23 cellular contexts compared by ENCODE assay signal in genomic region chr5:147746986-147747385, GRCh38. TPM values are rescaled to one million over a fixed set of nuclear protein-coding genes. Genes with fewer than 3 reads are reported as not detected.
DNase-seq lines count a peak whose midpoint lies in the region; ATAC-seq and TF ChIP-seq lines count a peak whose summit lies in the region.
"Had no signal": no experiment of that assay in that cellular context is flagged by ENCODE, and none has a peak within 500 bp of the region (broad histone marks: within the 10 kb centered on the region; RNA-seq: fewer than 3 reads in every experiment).

No MANE protein-coding gene starts in this region.

- H3K4me1 Mint-ChIP-seq in endothelial cell (ENCODE audit: unreplicated experiment) = peaks cover 12% of the 10 kb centered on the region
- H3K4me1 Mint-ChIP-seq: CD14-positive monocyte had no signal

- H3K9ac ChIP-seq in SK-N-SH = no peak overlapping the region
- H3K9ac ChIP-seq: BLaER1, GM23248 had no signal

- H3K4me2 ChIP-seq in SK-N-SH = no peak overlapping the region
- H3K4me2 ChIP-seq: A549, BLaER1 had no signal

- H3K27ac ChIP-seq in SK-N-SH (ENCODE audit: low read depth in 2 of 2, low read length in 1 of 2) = no peak overlapping the region
- H3K27ac ChIP-seq: 22Rv1, A549, BLaER1, GM23248 had no signal

- TF ChIP-seq RAD21 in SK-N-SH (IDR thresholded peaks at IDR 0.05; ENCODE audit: low read length) = no peak

- no peak for TF ChIP-seq EP300 in SK-N-SH (IDR thresholded peaks at IDR 0.05; ENCODE audit: borderline replicate concordance in 1 of 2, low read depth in 1 of 2, low read length in 1 of 2)

- H3K36me3 ChIP-seq in SK-N-SH (replicated peaks in 1 of 2; ENCODE audit: control insufficient read depth in 1 of 2, insufficient read depth in 2 of 2, low read length in 1 of 2) = no peaks in the 10 kb centered on the region

- no peaks in the 10 kb centered on the region for H4K20me1 ChIP-seq in SK-N-SH (ENCODE audit: insufficient read depth)
- H4K20me1 ChIP-seq: BLaER1 had no signal

- TF ChIP-seq CTCF in SK-N-SH (IDR thresholded peaks at IDR 0.05) = no peak
- no peak for TF ChIP-seq CTCF in endothelial cell (IDR thresholded peaks at IDR 0.05; ENCODE audit: unreplicated experiment)

- H3K27me3 ChIP-seq in SK-N-SH (ENCODE audit: insufficient read depth) = no peaks in the 10 kb centered on the region
- H3K27me3 ChIP-seq: BLaER1 had no signal

- H3F3A ChIP-seq in SK-N-SH (replicated peaks; ENCODE audit: insufficient read depth) = no peaks in the 10 kb centered on the region

- H2AFZ ChIP-seq in SK-N-SH (ENCODE audit: low read depth) = no peak overlapping the region
- H2AFZ ChIP-seq: GM23248 had no signal

- ATAC-seq in SK-N-SH treated with all-trans-retinoic acid at 6 μM for 48 hours = no peak
- ATAC-seq: A549, GM12878, K562 had no signal

- no peaks in the 10 kb centered on the region for H3K9me2 ChIP-seq in SK-N-SH

- H3K79me2 ChIP-seq in SK-N-SH (ENCODE audit: insufficient read depth) = no peaks in the 10 kb centered on the region

- no peak overlapping the region for H3K4me3 Mint-ChIP-seq in endothelial cell (ENCODE audit: unreplicated experiment)
- H3K4me3 Mint-ChIP-seq: CD14-positive monocyte; CD4-positive, alpha-beta memory T cell had no signal

- CTCF ChIA-PET in SK-N-SH (lab: Yijun Ruan, JAX) = interaction anchor here (1.1 to 2.4 kb wide), 2 partner anchors 76 to 119 kb away, joined by 3 to 9 read pairs; no protein-coding TSS in a partner anchor

- no peaks in the 10 kb centered on the region for H3K9me3 Mint-ChIP-seq in endothelial cell (ENCODE audit: unreplicated experiment)

- WGBS in SK-N-SH (ENCODE audit: low lambda C conversion rate) = 57% methylated on average over 3 of the region's 3 CpGs

- POLR2A ChIA-PET in SK-N-SH (lab: Yijun Ruan, JAX) = no interaction called here

- peaks cover 0 to 44% of the 10 kb centered on the region in 2 experiments; a peak in 3 of 4 replicates for H3K4me1 ChIP-seq in SK-N-SH (ENCODE audit: control insufficient read depth in 1 of 2, insufficient read depth in 2 of 2, low read depth in 1 of 2, low read length in 1 of 2)
- H3K4me1 ChIP-seq: A549 had no signal

- H3K27me3 Mint-ChIP-seq in endothelial cell (ENCODE audit: unreplicated experiment) = no peaks in the 10 kb centered on the region
- H3K27me3 Mint-ChIP-seq: CD4-positive, alpha-beta memory T cell had no signal

- no peak for DNase-seq in SK-N-SH
- peak; percentile 72 for DNase-seq in astrocyte of the hippocampus (ENCODE audit: low read depth, low spot score)
- peak; percentile 32 for DNase-seq in iris pigment epithelial cell (ENCODE audit: low read depth)
- no peak for DNase-seq in dermis blood vessel endothelial cell
- no peak for DNase-seq in endothelial cell (ENCODE audit: low spot score)
- DNase-seq in NCI-H2171 treated with DMSO at 0.1 percent for 48 hours (lab: John Stamatoyannopoulos, UW) = no peak
- DNase-seq: CD4-positive, alpha-beta memory T cell; COR-L47; DMS 273 treated with DMSO at 0.1 percent for 48 hours; DMS53; DND-41; EL; GM23248; HCEC 1CT; IMR-90 had no signal

- H3K4me3 ChIP-seq in SK-N-SH (ENCODE audit: low read depth in 2 of 2, low read length in 1 of 2) = no peak overlapping the region
- H3K4me3 ChIP-seq: A549, BLaER1, GM12878, GM23248, K562 had no signal

- no peaks in the 10 kb centered on the region for H3K9me3 ChIP-seq in SK-N-SH
- H3K9me3 ChIP-seq: A549 had no signal

- H3K27ac Mint-ChIP-seq in endothelial cell (ENCODE audit: unreplicated experiment) = no peak overlapping the region
- H3K27ac Mint-ChIP-seq: CD14-positive monocyte; CD4-positive, alpha-beta memory T cell had no signal

- H3K36me3 Mint-ChIP-seq in endothelial cell (ENCODE audit: low read depth, unreplicated experiment) = no peaks in the 10 kb centered on the region
- H3K36me3 Mint-ChIP-seq: CD14-positive monocyte; CD4-positive, alpha-beta memory T cell had no signal

TF ChIP-seq in SK-N-SH, 30 proteins besides CTCF, POLR2A, EP300 and RAD21:
- no peak for TF ChIP-seq NFIC (IDR thresholded peaks at IDR 0.05; ENCODE audit: borderline replicate concordance)
- 0 out of 2 replicates have a peak, but pooled peaks have one; percentile 32 for TF ChIP-seq MEF2A (IDR thresholded peaks at IDR 0.05; ENCODE audit: borderline replicate concordance, low read depth)

TF ChIP-seq in SK-N-SH treated with all-trans-retinoic acid at 6 μM for 48 hours, 23 proteins besides CTCF, POLR2A, EP300 and RAD21:
- TF ChIP-seq TCF4 (CRISPR knock-in tag; IDR thresholded peaks at IDR 0.05; ENCODE audit: borderline replicate concordance) (no peak), RARB (CRISPR knock-in tag; IDR thresholded peaks at IDR 0.05) (no peak), TSHZ2 (CRISPR knock-in tag; IDR thresholded peaks at IDR 0.05) (no peak), ARNTL (CRISPR knock-in tag; IDR thresholded peaks at IDR 0.05; ENCODE audit: borderline replicate concordance, low read depth) (no peak), POU6F1 (CRISPR knock-in tag; IDR thresholded peaks at IDR 0.05; ENCODE audit: borderline replicate concordance, low read depth) (no peak)

RNA-seq across cellular contexts. Expression of gene JAKMIP2, which starts 35.5 kb away (rescaled TPM):
- 1.8 and 2.1 TPM in 2 replicates for polyA plus RNA-seq in SK-N-SH (2012; rRNA removed)
- 1.6 and 2.3 TPM in 2 replicates for polyA plus RNA-seq in SK-N-SH (2012; cell fraction: cytosol; rRNA removed)
- 0.69 and 1.6 TPM in 2 replicates for polyA plus RNA-seq in SK-N-SH (2012; cell fraction: nucleus; rRNA removed)
- total RNA-seq in dermis blood vessel endothelial cell (not detected in 2 replicates), endothelial cell (ENCODE audit: unreplicated experiment) (4.3 TPM)
- total RNA-seq: G401, GM23248, K562 had no signal
- polyA plus RNA-seq: IMR-90, K562 had no signal

Comparison
In these comparisons a context has a peak if more than half of its experiments do, and no peak if none do; other contexts are left out.
1. DNase-seq: peak in astrocyte of the hippocampus (single experiment) and iris pigment epithelial cell (single experiment); none in SK-N-SH (single experiment), dermis blood vessel endothelial cell (single experiment), endothelial cell (single experiment) and NCI-H2171 treated with DMSO at 0.1 percent for 48 hours (single experiment).